Comparison of ENCODE assay signal across 22 cellular contexts in genomic region chr17:48601184-48601527, GRCh38. TPM values are rescaled to one million over a fixed set of nuclear protein-coding genes. Genes with fewer than 3 reads are reported as not detected.
DNase-seq lines count a peak whose midpoint lies in the region; ATAC-seq and TF ChIP-seq lines count a peak whose summit lies in the region.
"Had no signal": no experiment of that assay in that cellular context is flagged by ENCODE, and none has a peak within 500 bp of the region (broad histone marks: within the 10 kb centered on the region; RNA-seq: fewer than 3 reads in every experiment).

No MANE protein-coding gene starts in this region.

- peak overlapping the region; percentile 100 for H3K27ac Mint-ChIP-seq in mesothelial cell of epicardium
- no peak overlapping the region for H3K27ac Mint-ChIP-seq in type B pancreatic cell
- H3K27ac Mint-ChIP-seq in osteocyte (ENCODE audit: unreplicated experiment) = no peak overlapping the region
- H3K27ac Mint-ChIP-seq: activated CD4-positive, alpha-beta T cell treated with anti-CD3 and anti-CD28 coated beads, Interleukin-2, amount 10 ng/mL, durations not matched to agents 24 days and 14 days; activated T-cell treated with anti-CD3 and anti-CD28 coated beads, Interleukin-2, amount 50 U/mL, for 24 hours had no signal

- H3K4me1 Mint-ChIP-seq in mesothelial cell of epicardium = peaks cover 85% of the 10 kb centered on the region
- H3K4me1 Mint-ChIP-seq in type B pancreatic cell (ENCODE audit: unreplicated experiment) = peaks cover 30% of the 10 kb centered on the region
- H3K4me1 Mint-ChIP-seq in osteocyte (ENCODE audit: unreplicated experiment) = peaks cover 6% of the 10 kb centered on the region

- H3K4me3 ChIP-seq in HUES6 (ENCODE audit: low read depth, low read length) (peak overlapping the region; percentile 40; the same call in 1 of the 2 replicates), colonic mucosa (peak overlapping the region; percentile 41)
- H3K4me3 ChIP-seq: upper lobe of right lung had no signal

- H3K9me3 Mint-ChIP-seq in mesothelial cell of epicardium = no peaks in the 10 kb centered on the region
- no peaks in the 10 kb centered on the region for H3K9me3 Mint-ChIP-seq in type B pancreatic cell
- peaks cover 6% of the 10 kb centered on the region for H3K9me3 Mint-ChIP-seq in osteocyte (ENCODE audit: unreplicated experiment)
- H3K9me3 Mint-ChIP-seq: activated CD4-positive, alpha-beta T cell treated with anti-CD3 and anti-CD28 coated beads, Interleukin-2, amount 10 ng/mL, durations not matched to agents 24 days and 14 days; activated T-cell treated with anti-CD3 and anti-CD28 coated beads, Interleukin-2, amount 50 U/mL, for 24 hours had no signal

- H3K36me3 Mint-ChIP-seq in mesothelial cell of epicardium (peaks cover 7% of the 10 kb centered on the region), type B pancreatic cell (peaks cover 19% of the 10 kb centered on the region), osteocyte (ENCODE audit: unreplicated experiment) (no peaks in the 10 kb centered on the region)

- H3K27me3 Mint-ChIP-seq in mesothelial cell of epicardium (ENCODE audit: low read depth) (no peaks in the 10 kb centered on the region), type B pancreatic cell (peaks cover 100% of the 10 kb centered on the region), osteocyte (ENCODE audit: unreplicated experiment) (peaks cover 97% of the 10 kb centered on the region)

- intact Hi-C loops in colonic mucosa (cut with DNase I) = no loop called here

- H3K4me3 Mint-ChIP-seq in mesothelial cell of epicardium (peak overlapping the region; percentile 90), type B pancreatic cell (peak overlapping the region; percentile 19), osteocyte (ENCODE audit: unreplicated experiment) (no peak overlapping the region)
- H3K4me3 Mint-ChIP-seq: activated CD4-positive, alpha-beta T cell treated with anti-CD3 and anti-CD28 coated beads, Interleukin-2, amount 10 ng/mL, durations not matched to agents 24 days and 14 days; activated T-cell treated with anti-CD3 and anti-CD28 coated beads, Interleukin-2, amount 50 U/mL, for 24 hours had no signal

- H3K27ac ChIP-seq in HUES6 (ENCODE audit: low read depth, low read length) (no peak overlapping the region; the same call in 1 of the 2 replicates), colonic mucosa (peak overlapping the region; percentile 89)
- H3K27ac ChIP-seq: adrenal gland, breast epithelium, epithelial cell of prostate, upper lobe of right lung had no signal

- peak overlapping the region; percentile 87 for H3K9ac ChIP-seq in HUES6 (ENCODE audit: low read length)
- H3K9ac ChIP-seq in colonic mucosa (ENCODE audit: low read depth in 2 of 2, low read length in 2 of 2) = peak overlapping the region; percentile 31 to 91

- H3K36me3 ChIP-seq in HUES6 (ENCODE audit: control insufficient read depth, insufficient read depth, low read length) (no peaks in the 10 kb centered on the region), colonic mucosa (no peaks in the 10 kb centered on the region)
- H3K36me3 ChIP-seq: breast epithelium, upper lobe of right lung had no signal

- H3K9me3 ChIP-seq in HUES6 (ENCODE audit: control insufficient read depth, insufficient read depth, low read depth, low read length) (no peaks in the 10 kb centered on the region), colonic mucosa (no peaks in the 10 kb centered on the region)
- H3K9me3 ChIP-seq: adrenal gland, breast epithelium, upper lobe of right lung had no signal

- TF ChIP-seq CTCF in colonic mucosa (IDR thresholded peaks at IDR 0.05) (no peak), mesothelial cell of epicardium (IDR thresholded peaks at IDR 0.05; ENCODE audit: unreplicated experiment) (no peak), type B pancreatic cell (conservative IDR thresholded peaks at IDR 0.05) (no peak), osteocyte (IDR thresholded peaks at IDR 0.05) (no peak)

- H3K27me3 ChIP-seq in HUES6 (ENCODE audit: control insufficient read depth, insufficient read depth, low read length) = peaks cover 100% of the 10 kb centered on the region
- H3K27me3 ChIP-seq in colonic mucosa = no peaks in the 10 kb centered on the region
- H3K27me3 ChIP-seq: adrenal gland had no signal

- ATAC-seq in GM18502 (IDR thresholded peaks at IDR 0.05; ENCODE audit: poor library complexity, unreplicated experiment) (no peak), HG02623 (IDR thresholded peaks at IDR 0.05; ENCODE audit: unreplicated experiment) (no peak)
- ATAC-seq: upper lobe of right lung had no signal

- DNase-seq in colonic mucosa (no peak), mesothelial cell of epicardium (ENCODE audit: low spot score in 2 of 2, unreplicated experiment in 2 of 2) (no peak), type B pancreatic cell (ENCODE audit: extremely low spot score, unreplicated experiment) (no peak), osteocyte (ENCODE audit: extremely low spot score, unreplicated experiment) (no peak)
- DNase-seq: activated CD4-positive, alpha-beta T cell treated with anti-CD3 and anti-CD28 coated beads, Interleukin-2, amount 10 ng/mL, durations not matched to agents 24 days and 14 days; activated T-cell treated with anti-CD3 and anti-CD28 coated beads, Interleukin-2, amount 50 U/mL, for 24 hours; adrenal gland; effector CD4-positive, alpha-beta T cell; head of caudate nucleus; NCI-H1105; NCI-H187 treated with DMSO at 0.1 percent for 48 hours; NK-92 treated with Interleukin-12 subunit alpha and Interleukin-12 subunit beta, amount 100 ng/mL, for 24 hours; occipital lobe; SHP77 treated with DMSO at 0.1 percent for 48 hours; upper lobe of right lung had no signal

- H3K4me1 ChIP-seq in HUES6 (ENCODE audit: control insufficient read depth, insufficient read depth, low read length) = peaks cover 34% of the 10 kb centered on the region
- H3K4me1 ChIP-seq in colonic mucosa = peaks cover 9% of the 10 kb centered on the region

RNA-seq across cellular contexts. Expression of gene HOXB6, which starts 3.6 kb away (rescaled TPM):
- 10 to 100 TPM; 30.0 to 71.0 TPM for total RNA-seq in colonic mucosa
- total RNA-seq in mesothelial cell of epicardium = 56.4 to 63.1 TPM (median 59.7 TPM) in 3 replicates
- 17.6 and 20.3 TPM in 2 replicates for total RNA-seq in type B pancreatic cell (ENCODE audit: low replicate concordance)
- total RNA-seq in osteocyte = not detected in 2 replicates
- total RNA-seq: occipital lobe had no signal

RNA-seq across cellular contexts. Expression of gene HOXB5, which starts 7.6 kb away (rescaled TPM):
- total RNA-seq in colonic mucosa (10 to 100 TPM; 11.0 to 22.7 TPM), mesothelial cell of epicardium (28.6 to 32.4 TPM (median 31.1 TPM) in 3 replicates), type B pancreatic cell (ENCODE audit: low replicate concordance) (10.1 and 20.8 TPM in 2 replicates), osteocyte (not detected in 2 replicates)
- total RNA-seq: activated CD4-positive, alpha-beta T cell treated with anti-CD3 and anti-CD28 coated beads, Interleukin-2, amount 10 ng/mL, durations not matched to agents 24 days and 14 days; lung microvascular endothelial cell; occipital lobe had no signal

RNA-seq across cellular contexts. Expression of gene HOXB7, which starts 9.7 kb away (rescaled TPM):
- total RNA-seq in colonic mucosa (10 to 100 TPM; 25.9 to 31.4 TPM), mesothelial cell of epicardium (18.6 to 20.3 TPM (median 19.5 TPM) in 3 replicates), type B pancreatic cell (ENCODE audit: low replicate concordance) (9.8 and 11.7 TPM in 2 replicates), osteocyte (not detected in 2 replicates)
- total RNA-seq: occipital lobe had no signal

RNA-seq across cellular contexts. Expression of gene HOXB3, which starts 11.1 kb away (rescaled TPM):
- total RNA-seq in colonic mucosa (10 to 100 TPM; 17.4 to 31.8 TPM), mesothelial cell of epicardium (282 to 303 TPM (median 282 TPM) in 3 replicates), type B pancreatic cell (ENCODE audit: low replicate concordance) (46.9 and 93.7 TPM in 2 replicates), osteocyte (0.46 TPM in 1 of 2 replicates, not detected in the other)
- total RNA-seq: occipital lobe had no signal

RNA-seq across cellular contexts. Expression of gene HOXB8, which starts 13.9 kb away (rescaled TPM):
- total RNA-seq in colonic mucosa = 1 to 10 TPM; 4.2 to 7.4 TPM
- 75.7 to 82.4 TPM (median 78.8 TPM) in 3 replicates for total RNA-seq in mesothelial cell of epicardium
- 16.0 and 17.1 TPM in 2 replicates for total RNA-seq in type B pancreatic cell (ENCODE audit: low replicate concordance)
- not detected in 2 replicates for total RNA-seq in osteocyte
- total RNA-seq: activated CD4-positive, alpha-beta T cell treated with anti-CD3 and anti-CD28 coated beads, Interleukin-2, amount 10 ng/mL, durations not matched to agents 24 days and 14 days; fibroblast of villous mesenchyme; lung microvascular endothelial cell; occipital lobe had no signal

Comparison
In these comparisons a context has a peak if more than half of its experiments do, and no peak if none do; other contexts are left out.
1. RNA of gene HOXB6, which starts 3.6 kb away (total RNA-seq): 30.0 to 71.0 TPM in colonic mucosa, 56.4 to 63.1 TPM in mesothelial cell of epicardium and 17.6 to 20.3 TPM in type B pancreatic cell; not detected in osteocyte; every median in the first group is over 10 times any median in the second.
2. RNA of gene HOXB5, which starts 7.6 kb away (total RNA-seq): 28.6 to 32.4 TPM in mesothelial cell of epicardium, 11.0 to 22.7 TPM in colonic mucosa and 10.1 to 20.8 TPM in type B pancreatic cell; not detected in osteocyte; every median in the first group is over 10 times any median in the second.
3. RNA of gene HOXB7, which starts 9.7 kb away (total RNA-seq): 25.9 to 31.4 TPM in colonic mucosa, 18.6 to 20.3 TPM in mesothelial cell of epicardium and 9.8 to 11.7 TPM in type B pancreatic cell; not detected in osteocyte; every median in the first group is over 10 times any median in the second.